Comparison of ENCODE assay signal across 11 cellular contexts in the genomic region with DNA sequence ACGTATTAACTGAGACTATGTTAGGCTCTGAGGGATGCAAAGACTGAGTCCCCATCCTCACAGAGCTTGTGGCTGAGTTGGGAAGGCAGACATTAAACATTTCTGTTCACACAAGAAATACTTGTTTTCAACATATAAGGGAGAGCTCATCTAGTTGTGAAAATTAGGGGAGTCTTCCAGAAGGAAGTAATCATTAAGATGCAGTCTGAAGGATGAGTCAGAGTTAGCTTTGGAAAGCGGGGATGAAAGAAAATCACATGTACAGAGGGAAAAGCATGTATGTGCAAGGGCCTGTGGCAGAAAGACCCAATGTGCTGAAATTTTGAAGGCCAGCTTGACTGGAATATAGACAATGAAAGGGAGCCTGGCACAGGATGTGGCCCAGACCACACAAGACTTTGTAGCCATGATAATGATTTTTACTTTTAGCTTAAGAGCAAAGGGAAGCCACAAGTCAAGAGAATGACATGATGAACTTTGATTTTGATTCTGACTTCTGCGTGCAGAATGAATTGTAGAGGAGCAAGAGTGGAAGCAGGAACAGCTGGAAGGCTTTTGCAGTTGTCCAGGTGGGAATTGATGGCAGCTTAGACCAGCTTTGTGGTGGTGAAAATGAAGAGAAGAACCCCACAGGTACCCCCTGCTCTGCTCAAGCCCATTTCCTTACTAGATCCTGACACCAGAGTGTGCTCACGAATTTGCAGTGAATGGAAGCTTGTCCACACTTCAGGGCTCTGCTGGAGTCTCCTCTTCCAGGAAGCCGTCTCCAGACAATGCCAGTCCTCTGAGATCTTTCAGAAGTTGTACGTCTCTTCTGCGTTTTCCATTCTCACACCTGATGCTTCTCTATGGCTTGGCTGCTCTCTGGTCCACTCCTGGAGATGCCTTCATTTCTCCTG.
DNase-seq lines count a peak whose midpoint lies in the region; ATAC-seq, FAIRE-seq and TF ChIP-seq lines count a peak whose summit lies in the region.
"Had no signal": no experiment of that assay in that cellular context is flagged by ENCODE, and none has a peak within 500 bp of the region (broad histone marks: within the 10 kb centered on the region; RNA-seq: fewer than 3 reads in every experiment).

No MANE protein-coding gene starts in this region.

- no peaks in the 10 kb centered on the region for H3K36me3 Mint-ChIP-seq in activated CD4-positive, alpha-beta T cell treated with anti-CD3 and anti-CD28 coated beads for 36 hours (ENCODE audit: low read depth)
- H3K36me3 Mint-ChIP-seq in activated naive CD8-positive, alpha-beta T cell treated with anti-CD3 and anti-CD28 coated beads, Interleukin-2, amount 50 U/mL, for 24 hours (ENCODE audit: low read depth), result no peaks in the 10 kb centered on the region

- no peak overlapping the region for H2AFZ ChIP-seq in neural cell (ENCODE audit: low read depth, low read length)

- H3K27me3 ChIP-seq in neural cell (ENCODE audit: insufficient read depth, low read depth, low read length), result no peaks in the 10 kb centered on the region
- H3K27me3 ChIP-seq in small intestine (ENCODE audit: control insufficient read depth in 2 of 2, insufficient read depth in 2 of 2, low read length in 2 of 2), result no peaks in the 10 kb centered on the region
- H3K27me3 ChIP-seq: ascending aorta, left lung had no signal

- H3K27me3 Mint-ChIP-seq in activated CD4-positive, alpha-beta T cell treated with anti-CD3 and anti-CD28 coated beads for 36 hours, result no peaks in the 10 kb centered on the region
- H3K27me3 Mint-ChIP-seq in activated naive CD8-positive, alpha-beta T cell treated with anti-CD3 and anti-CD28 coated beads, Interleukin-2, amount 50 U/mL, for 24 hours, result peaks cover 2% of the 10 kb centered on the region

- H3K27ac ChIP-seq in neural cell (ENCODE audit: low read length) (no peak overlapping the region), small intestine (ENCODE audit: low read depth in 1 of 2, low read length in 1 of 2) (no peak overlapping the region)
- H3K27ac ChIP-seq: ascending aorta, left lung had no signal

- POLR2A ChIA-PET in activated CD4-positive, alpha-beta T cell treated with anti-CD3 and anti-CD28 coated beads for 36 hours (lab: Charles Lee), result interaction anchor here (1.2 kb wide), 1 partner anchor 40 kb away, joined by 5 read pairs; no protein-coding TSS in a partner anchor

- DNase-seq in activated CD4-positive, alpha-beta T cell treated with anti-CD3 and anti-CD28 coated beads for 36 hours, result peak; percentile 35
- DNase-seq in activated CD4-positive, alpha-beta T cell treated with anti-CD3 and anti-CD28 coated beads for 4 hours, result no peak
- peak; percentile 57 for DNase-seq in Jurkat, Clone E6-1 (ENCODE audit: low read depth, low spot score)
- DNase-seq in activated naive CD8-positive, alpha-beta T cell treated with anti-CD3 and anti-CD28 coated beads, Interleukin-2, amount 50 U/mL, for 24 hours, result no peak
- DNase-seq in small intestine, result no peak
- no peak for DNase-seq in NCI-H1694 (lab: John Stamatoyannopoulos, UW)
- DNase-seq: left lung, retina had no signal

- H3K27ac Mint-ChIP-seq in activated CD4-positive, alpha-beta T cell treated with anti-CD3 and anti-CD28 coated beads for 36 hours, result no peak overlapping the region
- H3K27ac Mint-ChIP-seq in activated naive CD8-positive, alpha-beta T cell treated with anti-CD3 and anti-CD28 coated beads, Interleukin-2, amount 50 U/mL, for 24 hours, result no peak overlapping the region

- 81 to 85% (median 85%) methylated on average over 7 of the region's 7 CpGs for WGBS in small intestine, 3 donors

- H3K4me3 Mint-ChIP-seq in activated CD4-positive, alpha-beta T cell treated with anti-CD3 and anti-CD28 coated beads for 36 hours, result no peak overlapping the region
- H3K4me3 Mint-ChIP-seq in activated naive CD8-positive, alpha-beta T cell treated with anti-CD3 and anti-CD28 coated beads, Interleukin-2, amount 50 U/mL, for 24 hours, result no peak overlapping the region

- no peaks in the 10 kb centered on the region for H4K20me1 ChIP-seq in neural cell (ENCODE audit: insufficient read depth)

- no peak overlapping the region for H3K9ac ChIP-seq in neural cell (ENCODE audit: low read length)

- H3F3A ChIP-seq in neural cell (ENCODE audit: insufficient read depth, low read length, poor library complexity, severe bottlenecking), result no peaks in the 10 kb centered on the region

- H3K4me2 ChIP-seq in neural cell (ENCODE audit: low read length), result no peak overlapping the region

- no peak for TF ChIP-seq CTCF in neural cell (IDR thresholded peaks at IDR 0.05; ENCODE audit: poor library complexity, severe bottlenecking)

- no peak for TF ChIP-seq EP300 in neural cell (conservative IDR thresholded peaks at IDR 0.05; ENCODE audit: poor library complexity, severe bottlenecking)

- H3K36me3 ChIP-seq in neural cell (ENCODE audit: insufficient read depth, low read length), result no peaks in the 10 kb centered on the region
- no peaks in the 10 kb centered on the region for H3K36me3 ChIP-seq in small intestine (ENCODE audit: control insufficient read depth in 2 of 2, insufficient read depth in 2 of 2, low read length in 2 of 2)
- H3K36me3 ChIP-seq: ascending aorta, left lung had no signal

- peaks cover 35% of the 10 kb centered on the region for H3K4me1 Mint-ChIP-seq in activated CD4-positive, alpha-beta T cell treated with anti-CD3 and anti-CD28 coated beads for 36 hours
- peaks cover 28% of the 10 kb centered on the region for H3K4me1 Mint-ChIP-seq in activated naive CD8-positive, alpha-beta T cell treated with anti-CD3 and anti-CD28 coated beads, Interleukin-2, amount 50 U/mL, for 24 hours

- no peak overlapping the region for H3K4me3 ChIP-seq in Jurkat, Clone E6-1 (ENCODE audit: low read length)
- H3K4me3 ChIP-seq in neural cell (ENCODE audit: low read length) (no peak overlapping the region), small intestine (ENCODE audit: low read depth in 1 of 2, low read length in 2 of 2) (no peak overlapping the region)
- H3K4me3 ChIP-seq: ascending aorta, left lung had no signal

- no peak for FAIRE-seq in small intestine (lab: Jason Lieb, UNC)

- CTCF ChIA-PET in activated CD4-positive, alpha-beta T cell treated with anti-CD3 and anti-CD28 coated beads for 36 hours (lab: Charles Lee), result interaction anchor here (0.5 to 3.7 kb wide), 39 partner anchors 8 to 628 kb away, joined by 3 to 31 read pairs (median 3); a partner anchor contains a TSS

- intact Hi-C loops in activated CD4-positive, alpha-beta T cell treated with anti-CD3 and anti-CD28 coated beads for 36 hours (cut with DNase I, micrococcal nuclease), result loop anchor here (1.0 to 10.0 kb wide), 6 partner anchors 108 to 394 kb away; a partner anchor contains a TSS

- H3K9me3 ChIP-seq in neural cell (ENCODE audit: low read length) (no peaks in the 10 kb centered on the region), small intestine (ENCODE audit: control insufficient read depth, low read depth) (no peaks in the 10 kb centered on the region)
- H3K9me3 ChIP-seq: ascending aorta, left lung had no signal

- no peak for TF ChIP-seq RAD21 in neural cell (conservative IDR thresholded peaks at IDR 0.05)

- H3K4me1 ChIP-seq in small intestine (ENCODE audit: control insufficient read depth in 2 of 2, insufficient read depth in 1 of 2, low read depth in 1 of 2, low read length in 1 of 2), result peaks cover 0 to 6% of the 10 kb centered on the region in 2 donors
- H3K4me1 ChIP-seq: ascending aorta had no signal

- no peaks in the 10 kb centered on the region for H3K79me2 ChIP-seq in neural cell (replicated peaks; ENCODE audit: insufficient read depth, low read length)

- peak; percentile 5 for ATAC-seq in activated CD4-positive, alpha-beta T cell treated with anti-CD3 and anti-CD28 coated beads for 36 hours
- ATAC-seq in activated naive CD8-positive, alpha-beta T cell treated with anti-CD3 and anti-CD28 coated beads, Interleukin-2, amount 50 U/mL, for 24 hours, result peak; percentile 37
- no peak for ATAC-seq in HG03460 (IDR thresholded peaks at IDR 0.05; ENCODE audit: unreplicated experiment)

- no peaks in the 10 kb centered on the region for H3K9me2 ChIP-seq in neural cell (ENCODE audit: insufficient read depth, low read length)

- H3K9me3 Mint-ChIP-seq in activated CD4-positive, alpha-beta T cell treated with anti-CD3 and anti-CD28 coated beads for 36 hours (ENCODE audit: low read depth), result no peaks in the 10 kb centered on the region
- H3K9me3 Mint-ChIP-seq in activated naive CD8-positive, alpha-beta T cell treated with anti-CD3 and anti-CD28 coated beads, Interleukin-2, amount 50 U/mL, for 24 hours, result no peaks in the 10 kb centered on the region

TF ChIP-seq in neural cell, 6 proteins besides CTCF, POLR2A, EP300 and RAD21:
- TF ChIP-seq POLR2AphosphoS5 (IDR thresholded peaks at IDR 0.05), result no peak
- TF ChIP-seq MXI1 (conservative IDR thresholded peaks at IDR 0.05; ENCODE audit: poor library complexity, severe bottlenecking), result no peak
- TF ChIP-seq, protein P1, sequence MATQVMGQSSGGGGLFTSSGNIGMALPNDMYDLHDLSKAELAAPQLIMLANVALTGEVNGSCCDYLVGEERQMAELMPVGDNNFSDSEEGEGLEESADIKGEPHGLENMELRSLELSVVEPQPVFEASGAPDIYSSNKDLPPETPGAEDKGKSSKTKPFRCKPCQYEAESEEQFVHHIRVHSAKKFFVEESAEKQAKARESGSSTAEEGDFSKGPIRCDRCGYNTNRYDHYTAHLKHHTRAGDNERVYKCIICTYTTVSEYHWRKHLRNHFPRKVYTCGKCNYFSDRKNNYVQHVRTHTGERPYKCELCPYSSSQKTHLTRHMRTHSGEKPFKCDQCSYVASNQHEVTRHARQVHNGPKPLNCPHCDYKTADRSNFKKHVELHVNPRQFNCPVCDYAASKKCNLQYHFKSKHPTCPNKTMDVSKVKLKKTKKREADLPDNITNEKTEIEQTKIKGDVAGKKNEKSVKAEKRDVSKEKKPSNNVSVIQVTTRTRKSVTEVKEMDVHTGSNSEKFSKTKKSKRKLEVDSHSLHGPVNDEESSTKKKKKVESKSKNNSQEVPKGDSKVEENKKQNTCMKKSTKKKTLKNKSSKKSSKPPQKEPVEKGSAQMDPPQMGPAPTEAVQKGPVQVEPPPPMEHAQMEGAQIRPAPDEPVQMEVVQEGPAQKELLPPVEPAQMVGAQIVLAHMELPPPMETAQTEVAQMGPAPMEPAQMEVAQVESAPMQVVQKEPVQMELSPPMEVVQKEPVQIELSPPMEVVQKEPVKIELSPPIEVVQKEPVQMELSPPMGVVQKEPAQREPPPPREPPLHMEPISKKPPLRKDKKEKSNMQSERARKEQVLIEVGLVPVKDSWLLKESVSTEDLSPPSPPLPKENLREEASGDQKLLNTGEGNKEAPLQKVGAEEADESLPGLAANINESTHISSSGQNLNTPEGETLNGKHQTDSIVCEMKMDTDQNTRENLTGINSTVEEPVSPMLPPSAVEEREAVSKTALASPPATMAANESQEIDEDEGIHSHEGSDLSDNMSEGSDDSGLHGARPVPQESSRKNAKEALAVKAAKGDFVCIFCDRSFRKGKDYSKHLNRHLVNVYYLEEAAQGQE (IDR thresholded peaks at IDR 0.05; ENCODE audit: borderline replicate concordance), result no peak
- peak; percentile 24 for TF ChIP-seq SMC3 (conservative IDR thresholded peaks at IDR 0.05; ENCODE audit: poor library complexity)

Comparison
In these comparisons a context has a peak if more than half of its experiments do, and no peak if none do; other contexts are left out.
1. DNase-seq: peak in activated CD4-positive, alpha-beta T cell treated with anti-CD3 and anti-CD28 coated beads for 36 hours (single experiment) and Jurkat, Clone E6-1 (single experiment); none in activated CD4-positive, alpha-beta T cell treated with anti-CD3 and anti-CD28 coated beads for 4 hours (0 of 2), activated naive CD8-positive, alpha-beta T cell treated with anti-CD3 and anti-CD28 coated beads, Interleukin-2, amount 50 U/mL, for 24 hours (single experiment), small intestine (single experiment) and NCI-H1694 (single experiment).